1 cellular context compared by ENCODE assay signal in the genomic region with DNA sequence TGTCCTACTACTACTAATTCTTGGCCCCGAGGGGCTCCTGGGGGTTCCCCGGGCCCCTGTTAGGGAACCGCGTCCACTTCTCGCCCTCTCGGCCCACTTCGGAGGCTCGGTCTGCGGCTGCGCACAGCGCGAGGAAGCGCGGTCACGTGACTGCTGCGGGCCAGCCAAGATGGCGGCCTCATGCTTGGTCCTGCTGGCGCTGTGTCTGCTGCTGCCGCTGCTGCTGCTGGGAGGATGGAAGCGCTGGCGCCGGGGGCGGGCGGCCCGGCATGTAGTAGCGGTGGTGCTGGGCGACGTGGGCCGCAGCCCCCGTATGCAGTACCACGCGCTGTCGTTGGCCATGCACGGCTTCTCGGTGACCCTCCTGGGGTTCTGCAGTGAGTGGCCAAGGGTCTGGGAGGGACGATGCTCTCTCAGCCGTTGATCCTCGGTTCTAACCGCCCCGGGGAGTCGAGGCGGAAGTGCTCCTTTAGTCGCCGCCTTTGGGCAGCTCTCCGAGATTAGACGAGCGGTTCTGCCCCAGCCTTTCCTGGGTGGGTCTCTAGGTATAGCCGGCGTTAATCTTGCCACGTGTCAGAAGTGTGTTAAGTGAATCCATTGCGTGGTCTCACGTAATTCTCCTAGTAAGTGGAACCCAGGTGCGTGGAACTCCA.
A peak's percentile ranks its signal among the peaks of the same experiment; 100 is the strongest.
TF ChIP-seq lines count a peak whose summit lies in the region.

A gene with protein sequence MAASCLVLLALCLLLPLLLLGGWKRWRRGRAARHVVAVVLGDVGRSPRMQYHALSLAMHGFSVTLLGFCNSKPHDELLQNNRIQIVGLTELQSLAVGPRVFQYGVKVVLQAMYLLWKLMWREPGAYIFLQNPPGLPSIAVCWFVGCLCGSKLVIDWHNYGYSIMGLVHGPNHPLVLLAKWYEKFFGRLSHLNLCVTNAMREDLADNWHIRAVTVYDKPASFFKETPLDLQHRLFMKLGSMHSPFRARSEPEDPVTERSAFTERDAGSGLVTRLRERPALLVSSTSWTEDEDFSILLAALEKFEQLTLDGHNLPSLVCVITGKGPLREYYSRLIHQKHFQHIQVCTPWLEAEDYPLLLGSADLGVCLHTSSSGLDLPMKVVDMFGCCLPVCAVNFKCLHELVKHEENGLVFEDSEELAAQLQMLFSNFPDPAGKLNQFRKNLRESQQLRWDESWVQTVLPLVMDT (plus strand): TSS at position 163 of the 653 bp plus-strand sequence. CDS start 7 bp downstream, at position 170.

TF ChIP-seq in WTC11, 78 proteins besides CTCF, POLR2A, EP300 and RAD21 (continued from another document):
- TF ChIP-seq, protein P1, sequence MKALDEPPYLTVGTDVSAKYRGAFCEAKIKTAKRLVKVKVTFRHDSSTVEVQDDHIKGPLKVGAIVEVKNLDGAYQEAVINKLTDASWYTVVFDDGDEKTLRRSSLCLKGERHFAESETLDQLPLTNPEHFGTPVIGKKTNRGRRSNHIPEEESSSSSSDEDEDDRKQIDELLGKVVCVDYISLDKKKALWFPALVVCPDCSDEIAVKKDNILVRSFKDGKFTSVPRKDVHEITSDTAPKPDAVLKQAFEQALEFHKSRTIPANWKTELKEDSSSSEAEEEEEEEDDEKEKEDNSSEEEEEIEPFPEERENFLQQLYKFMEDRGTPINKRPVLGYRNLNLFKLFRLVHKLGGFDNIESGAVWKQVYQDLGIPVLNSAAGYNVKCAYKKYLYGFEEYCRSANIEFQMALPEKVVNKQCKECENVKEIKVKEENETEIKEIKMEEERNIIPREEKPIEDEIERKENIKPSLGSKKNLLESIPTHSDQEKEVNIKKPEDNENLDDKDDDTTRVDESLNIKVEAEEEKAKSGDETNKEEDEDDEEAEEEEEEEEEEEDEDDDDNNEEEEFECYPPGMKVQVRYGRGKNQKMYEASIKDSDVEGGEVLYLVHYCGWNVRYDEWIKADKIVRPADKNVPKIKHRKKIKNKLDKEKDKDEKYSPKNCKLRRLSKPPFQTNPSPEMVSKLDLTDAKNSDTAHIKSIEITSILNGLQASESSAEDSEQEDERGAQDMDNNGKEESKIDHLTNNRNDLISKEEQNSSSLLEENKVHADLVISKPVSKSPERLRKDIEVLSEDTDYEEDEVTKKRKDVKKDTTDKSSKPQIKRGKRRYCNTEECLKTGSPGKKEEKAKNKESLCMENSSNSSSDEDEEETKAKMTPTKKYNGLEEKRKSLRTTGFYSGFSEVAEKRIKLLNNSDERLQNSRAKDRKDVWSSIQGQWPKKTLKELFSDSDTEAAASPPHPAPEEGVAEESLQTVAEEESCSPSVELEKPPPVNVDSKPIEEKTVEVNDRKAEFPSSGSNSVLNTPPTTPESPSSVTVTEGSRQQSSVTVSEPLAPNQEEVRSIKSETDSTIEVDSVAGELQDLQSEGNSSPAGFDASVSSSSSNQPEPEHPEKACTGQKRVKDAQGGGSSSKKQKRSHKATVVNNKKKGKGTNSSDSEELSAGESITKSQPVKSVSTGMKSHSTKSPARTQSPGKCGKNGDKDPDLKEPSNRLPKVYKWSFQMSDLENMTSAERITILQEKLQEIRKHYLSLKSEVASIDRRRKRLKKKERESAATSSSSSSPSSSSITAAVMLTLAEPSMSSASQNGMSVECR (CRISPR knock-in tag; IDR thresholded peaks at IDR 0.05; ENCODE audit: borderline replicate concordance) = 0 out of 2 replicates have a peak, but pooled peaks have one; percentile 82
- TF ChIP-seq ZBTB21 (CRISPR knock-in tag; IDR thresholded peaks at IDR 0.05; ENCODE audit: borderline replicate concordance) (no peak), ZNF232 (CRISPR knock-in tag; IDR thresholded peaks at IDR 0.05) (0 out of 2 replicates have a peak, but pooled peaks have one; percentile 1), GTF2I (CRISPR knock-in tag; conservative IDR thresholded peaks at IDR 0.05) (no peak), KAT7 (CRISPR knock-in tag; IDR thresholded peaks at IDR 0.05; ENCODE audit: borderline replicate concordance) (no peak), NR3C1 (CRISPR knock-in tag; conservative IDR thresholded peaks at IDR 0.05; ENCODE audit: low read depth) (no peak), ZNF671 (CRISPR knock-in tag; IDR thresholded peaks at IDR 0.05) (peak; percentile 61; the same call in 1 of the 2 replicates), CREB1 (CRISPR knock-in tag; IDR thresholded peaks at IDR 0.05) (no peak), JAZF1 (CRISPR knock-in tag; IDR thresholded peaks at IDR 0.05) (no peak), GABPB1 (CRISPR knock-in tag; IDR thresholded peaks at IDR 0.05) (peak; percentile 76), FOXJ3 (CRISPR knock-in tag; IDR thresholded peaks at IDR 0.05; ENCODE audit: borderline replicate concordance) (no peak), PRRX2 (CRISPR knock-in tag; IDR thresholded peaks at IDR 0.05) (no peak), NR1H2 (CRISPR knock-in tag; IDR thresholded peaks at IDR 0.05) (no peak), FOXK1 (CRISPR knock-in tag; IDR thresholded peaks at IDR 0.05) (peak; percentile 75; the same call in 1 of the 2 replicates)
- TF ChIP-seq, protein P2, sequence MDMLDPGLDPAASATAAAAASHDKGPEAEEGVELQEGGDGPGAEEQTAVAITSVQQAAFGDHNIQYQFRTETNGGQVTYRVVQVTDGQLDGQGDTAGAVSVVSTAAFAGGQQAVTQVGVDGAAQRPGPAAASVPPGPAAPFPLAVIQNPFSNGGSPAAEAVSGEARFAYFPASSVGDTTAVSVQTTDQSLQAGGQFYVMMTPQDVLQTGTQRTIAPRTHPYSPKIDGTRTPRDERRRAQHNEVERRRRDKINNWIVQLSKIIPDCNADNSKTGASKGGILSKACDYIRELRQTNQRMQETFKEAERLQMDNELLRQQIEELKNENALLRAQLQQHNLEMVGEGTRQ (CRISPR knock-in tag; IDR thresholded peaks at IDR 0.05) = peak; percentile 99
- TF ChIP-seq, protein P3, sequence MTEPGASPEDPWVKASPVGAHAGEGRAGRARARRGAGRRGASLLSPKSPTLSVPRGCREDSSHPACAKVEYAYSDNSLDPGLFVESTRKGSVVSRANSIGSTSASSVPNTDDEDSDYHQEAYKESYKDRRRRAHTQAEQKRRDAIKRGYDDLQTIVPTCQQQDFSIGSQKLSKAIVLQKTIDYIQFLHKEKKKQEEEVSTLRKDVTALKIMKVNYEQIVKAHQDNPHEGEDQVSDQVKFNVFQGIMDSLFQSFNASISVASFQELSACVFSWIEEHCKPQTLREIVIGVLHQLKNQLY (CRISPR knock-in tag; IDR thresholded peaks at IDR 0.05) = no peak
- TF ChIP-seq, protein P4, sequence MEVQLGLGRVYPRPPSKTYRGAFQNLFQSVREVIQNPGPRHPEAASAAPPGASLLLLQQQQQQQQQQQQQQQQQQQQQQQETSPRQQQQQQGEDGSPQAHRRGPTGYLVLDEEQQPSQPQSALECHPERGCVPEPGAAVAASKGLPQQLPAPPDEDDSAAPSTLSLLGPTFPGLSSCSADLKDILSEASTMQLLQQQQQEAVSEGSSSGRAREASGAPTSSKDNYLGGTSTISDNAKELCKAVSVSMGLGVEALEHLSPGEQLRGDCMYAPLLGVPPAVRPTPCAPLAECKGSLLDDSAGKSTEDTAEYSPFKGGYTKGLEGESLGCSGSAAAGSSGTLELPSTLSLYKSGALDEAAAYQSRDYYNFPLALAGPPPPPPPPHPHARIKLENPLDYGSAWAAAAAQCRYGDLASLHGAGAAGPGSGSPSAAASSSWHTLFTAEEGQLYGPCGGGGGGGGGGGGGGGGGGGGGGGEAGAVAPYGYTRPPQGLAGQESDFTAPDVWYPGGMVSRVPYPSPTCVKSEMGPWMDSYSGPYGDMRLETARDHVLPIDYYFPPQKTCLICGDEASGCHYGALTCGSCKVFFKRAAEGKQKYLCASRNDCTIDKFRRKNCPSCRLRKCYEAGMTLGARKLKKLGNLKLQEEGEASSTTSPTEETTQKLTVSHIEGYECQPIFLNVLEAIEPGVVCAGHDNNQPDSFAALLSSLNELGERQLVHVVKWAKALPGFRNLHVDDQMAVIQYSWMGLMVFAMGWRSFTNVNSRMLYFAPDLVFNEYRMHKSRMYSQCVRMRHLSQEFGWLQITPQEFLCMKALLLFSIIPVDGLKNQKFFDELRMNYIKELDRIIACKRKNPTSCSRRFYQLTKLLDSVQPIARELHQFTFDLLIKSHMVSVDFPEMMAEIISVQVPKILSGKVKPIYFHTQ (CRISPR knock-in tag; IDR thresholded peaks at IDR 0.05) = no peak
- TF ChIP-seq, protein P5, sequence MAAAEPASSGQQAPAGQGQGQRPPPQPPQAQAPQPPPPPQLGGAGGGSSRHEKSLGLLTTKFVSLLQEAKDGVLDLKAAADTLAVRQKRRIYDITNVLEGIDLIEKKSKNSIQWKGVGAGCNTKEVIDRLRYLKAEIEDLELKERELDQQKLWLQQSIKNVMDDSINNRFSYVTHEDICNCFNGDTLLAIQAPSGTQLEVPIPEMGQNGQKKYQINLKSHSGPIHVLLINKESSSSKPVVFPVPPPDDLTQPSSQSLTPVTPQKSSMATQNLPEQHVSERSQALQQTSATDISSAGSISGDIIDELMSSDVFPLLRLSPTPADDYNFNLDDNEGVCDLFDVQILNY (CRISPR knock-in tag; IDR thresholded peaks at IDR 0.05) = no peak
- TF ChIP-seq, protein P6, sequence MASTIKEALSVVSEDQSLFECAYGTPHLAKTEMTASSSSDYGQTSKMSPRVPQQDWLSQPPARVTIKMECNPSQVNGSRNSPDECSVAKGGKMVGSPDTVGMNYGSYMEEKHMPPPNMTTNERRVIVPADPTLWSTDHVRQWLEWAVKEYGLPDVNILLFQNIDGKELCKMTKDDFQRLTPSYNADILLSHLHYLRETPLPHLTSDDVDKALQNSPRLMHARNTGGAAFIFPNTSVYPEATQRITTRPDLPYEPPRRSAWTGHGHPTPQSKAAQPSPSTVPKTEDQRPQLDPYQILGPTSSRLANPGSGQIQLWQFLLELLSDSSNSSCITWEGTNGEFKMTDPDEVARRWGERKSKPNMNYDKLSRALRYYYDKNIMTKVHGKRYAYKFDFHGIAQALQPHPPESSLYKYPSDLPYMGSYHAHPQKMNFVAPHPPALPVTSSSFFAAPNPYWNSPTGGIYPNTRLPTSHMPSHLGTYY (CRISPR knock-in tag; IDR thresholded peaks at IDR 0.05) = no peak
- TF ChIP-seq, protein P7, sequence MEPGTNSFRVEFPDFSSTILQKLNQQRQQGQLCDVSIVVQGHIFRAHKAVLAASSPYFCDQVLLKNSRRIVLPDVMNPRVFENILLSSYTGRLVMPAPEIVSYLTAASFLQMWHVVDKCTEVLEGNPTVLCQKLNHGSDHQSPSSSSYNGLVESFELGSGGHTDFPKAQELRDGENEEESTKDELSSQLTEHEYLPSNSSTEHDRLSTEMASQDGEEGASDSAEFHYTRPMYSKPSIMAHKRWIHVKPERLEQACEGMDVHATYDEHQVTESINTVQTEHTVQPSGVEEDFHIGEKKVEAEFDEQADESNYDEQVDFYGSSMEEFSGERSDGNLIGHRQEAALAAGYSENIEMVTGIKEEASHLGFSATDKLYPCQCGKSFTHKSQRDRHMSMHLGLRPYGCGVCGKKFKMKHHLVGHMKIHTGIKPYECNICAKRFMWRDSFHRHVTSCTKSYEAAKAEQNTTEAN (CRISPR knock-in tag; IDR thresholded peaks at IDR 0.05) = 0 out of 2 replicates have a peak, but pooled peaks have one; percentile 55
- TF ChIP-seq, protein P8, sequence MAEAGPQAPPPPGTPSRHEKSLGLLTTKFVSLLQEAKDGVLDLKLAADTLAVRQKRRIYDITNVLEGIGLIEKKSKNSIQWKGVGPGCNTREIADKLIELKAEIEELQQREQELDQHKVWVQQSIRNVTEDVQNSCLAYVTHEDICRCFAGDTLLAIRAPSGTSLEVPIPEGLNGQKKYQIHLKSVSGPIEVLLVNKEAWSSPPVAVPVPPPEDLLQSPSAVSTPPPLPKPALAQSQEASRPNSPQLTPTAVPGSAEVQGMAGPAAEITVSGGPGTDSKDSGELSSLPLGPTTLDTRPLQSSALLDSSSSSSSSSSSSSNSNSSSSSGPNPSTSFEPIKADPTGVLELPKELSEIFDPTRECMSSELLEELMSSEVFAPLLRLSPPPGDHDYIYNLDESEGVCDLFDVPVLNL (CRISPR knock-in tag; IDR thresholded peaks at IDR 0.05; ENCODE audit: borderline replicate concordance, low read depth) = 0 out of 2 replicates have a peak, but pooled peaks have one; percentile 33
- TF ChIP-seq, protein P9, sequence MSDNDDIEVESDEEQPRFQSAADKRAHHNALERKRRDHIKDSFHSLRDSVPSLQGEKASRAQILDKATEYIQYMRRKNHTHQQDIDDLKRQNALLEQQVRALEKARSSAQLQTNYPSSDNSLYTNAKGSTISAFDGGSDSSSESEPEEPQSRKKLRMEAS (CRISPR knock-in tag; IDR thresholded peaks at IDR 0.05) = peak; percentile 78; the same call in 1 of the 2 replicates
- TF ChIP-seq, protein P10, sequence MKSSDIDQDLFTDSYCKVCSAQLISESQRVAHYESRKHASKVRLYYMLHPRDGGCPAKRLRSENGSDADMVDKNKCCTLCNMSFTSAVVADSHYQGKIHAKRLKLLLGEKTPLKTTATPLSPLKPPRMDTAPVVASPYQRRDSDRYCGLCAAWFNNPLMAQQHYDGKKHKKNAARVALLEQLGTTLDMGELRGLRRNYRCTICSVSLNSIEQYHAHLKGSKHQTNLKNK (CRISPR knock-in tag; IDR thresholded peaks at IDR 0.05) = no peak
